ENCODE assay signal across 8 cellular contexts in genomic region chr1:28248273-28249012, GRCh38. TPM values are rescaled to one million over a fixed set of nuclear protein-coding genes. Genes with fewer than 3 reads are reported as not detected.
DNase-seq lines count a peak whose midpoint lies in the region; ATAC-seq and TF ChIP-seq lines count a peak whose summit lies in the region.

No MANE protein-coding gene starts in this region.

- peaks cover 38% of the 10 kb centered on the region for H3F3A ChIP-seq in DOHH2 (ENCODE audit: control insufficient read depth, insufficient read depth)

- TF ChIP-seq EP300 in esophagus muscularis mucosa (IDR thresholded peaks at IDR 0.05) = no peak

- no peak for TF ChIP-seq POLR2A in esophagus muscularis mucosa (IDR thresholded peaks at IDR 0.05; ENCODE audit: low read depth)

- H3K27ac ChIP-seq in DOHH2 (ENCODE audit: low read depth, low read length) = peak overlapping the region; percentile 98
- H3K27ac ChIP-seq in esophagus muscularis mucosa (replicated peaks in 1 of 4) = peak overlapping the region; percentile 83 to 91 (median 86)

- H3K27me3 ChIP-seq in DOHH2 (ENCODE audit: control insufficient read depth, low read length) (no peaks in the 10 kb centered on the region), esophagus muscularis mucosa (no peaks in the 10 kb centered on the region)

- H3K9me3 ChIP-seq in DOHH2 (ENCODE audit: control insufficient read depth, insufficient read depth, low read length) (no peaks in the 10 kb centered on the region), esophagus muscularis mucosa (no peaks in the 10 kb centered on the region)

- TF ChIP-seq CTCF in DOHH2 (IDR thresholded peaks at IDR 0.05; ENCODE audit: low read depth, low read length, poor library complexity, severe bottlenecking) = peak; percentile 98
- peak; percentile 94 to 96 (median 96) for TF ChIP-seq CTCF in esophagus muscularis mucosa (IDR thresholded peaks at IDR 0.05)

- H3K79me2 ChIP-seq in DOHH2 (ENCODE audit: control insufficient read depth, low read length) = peaks cover 14% of the 10 kb centered on the region

- DNase-seq in OCI-M2 (lab: John Stamatoyannopoulos, UW; ENCODE audit: unreplicated experiment) (peak; percentile 84), esophagus muscularis mucosa (ENCODE audit: extremely low spot score) (peak; percentile 96), myocyte (ENCODE audit: low read depth) (peak; percentile 86)
- peak; percentile 87 for DNase-seq in activated T-cell treated with anti-CD3 and anti-CD28 coated beads, Interleukin-2, amount 50 U/mL, for 24 hours
- DNase-seq in stimulated activated CD8-positive, alpha-beta memory T cell treated with anti-CD3 and anti-CD28 coated beads, Interleukin-7, amount 100 ng/mL, for 1 hour (ENCODE audit: low read depth in 2 of 2) = peak; percentile 57 to 69

- peaks cover 56% of the 10 kb centered on the region for H3K4me1 ChIP-seq in DOHH2 (ENCODE audit: control insufficient read depth, low read length)
- H3K4me1 ChIP-seq in esophagus muscularis mucosa = peaks cover 22 to 36% (median 29%) of the 10 kb centered on the region in 4 donors

- H3K36me3 ChIP-seq in DOHH2 (ENCODE audit: control insufficient read depth, low read length) = peaks cover 14% of the 10 kb centered on the region
- H3K36me3 ChIP-seq in esophagus muscularis mucosa = no peaks in the 10 kb centered on the region

- H3K4me1 Mint-ChIP-seq in IgD-negative memory B cell = peaks cover 36 to 40% (median 37%) of the 10 kb centered on the region in 3 donors
- peaks cover 51% of the 10 kb centered on the region for H3K4me1 Mint-ChIP-seq in activated T-cell treated with anti-CD3 and anti-CD28 coated beads, Interleukin-2, amount 50 U/mL, for 24 hours (ENCODE audit: low read depth)

- intact Hi-C loops in esophagus muscularis mucosa (cut with DNase I) = loop anchor here (5.0 kb wide), 1 partner anchor 79 kb away; the partner anchor contains the start of gene MED18

- 6% methylated on average over 12 of the region's 12 CpGs for WGBS in esophagus muscularis mucosa

- peak overlapping the region; percentile 95 for H3K4me2 ChIP-seq in DOHH2 (ENCODE audit: low read length)

- H3K36me3 Mint-ChIP-seq in IgD-negative memory B cell = peaks cover 2% of the 10 kb centered on the region
- no peaks in the 10 kb centered on the region for H3K36me3 Mint-ChIP-seq in activated T-cell treated with anti-CD3 and anti-CD28 coated beads, Interleukin-2, amount 50 U/mL, for 24 hours (ENCODE audit: low read depth)

- no peak for ATAC-seq in HG03175 (IDR thresholded peaks at IDR 0.05; ENCODE audit: unreplicated experiment)

- peak overlapping the region; percentile 57 to 95 (median 90) for H3K4me3 Mint-ChIP-seq in IgD-negative memory B cell
- H3K4me3 Mint-ChIP-seq in activated T-cell treated with anti-CD3 and anti-CD28 coated beads, Interleukin-2, amount 50 U/mL, for 24 hours = peak overlapping the region; percentile 85

- peak overlapping the region; percentile 89 to 98 (median 95) for H3K27ac Mint-ChIP-seq in IgD-negative memory B cell
- H3K27ac Mint-ChIP-seq in activated T-cell treated with anti-CD3 and anti-CD28 coated beads, Interleukin-2, amount 50 U/mL, for 24 hours = peak overlapping the region; percentile 96

- H3K9me3 Mint-ChIP-seq in IgD-negative memory B cell = no peaks in the 10 kb centered on the region
- no peaks in the 10 kb centered on the region for H3K9me3 Mint-ChIP-seq in activated T-cell treated with anti-CD3 and anti-CD28 coated beads, Interleukin-2, amount 50 U/mL, for 24 hours

- no peaks in the 10 kb centered on the region for H3K27me3 Mint-ChIP-seq in IgD-negative memory B cell
- H3K27me3 Mint-ChIP-seq in activated T-cell treated with anti-CD3 and anti-CD28 coated beads, Interleukin-2, amount 50 U/mL, for 24 hours = no peaks in the 10 kb centered on the region

- H4K20me1 ChIP-seq in DOHH2 (ENCODE audit: control insufficient read depth, insufficient read depth, low read depth, low read length) = no peaks in the 10 kb centered on the region

- H3K4me3 ChIP-seq in DOHH2 (ENCODE audit: low read length) (peak overlapping the region; percentile 73), esophagus muscularis mucosa (peak overlapping the region in 3 of 4 donors; percentile 25 to 29 (median 29))

- no peaks in the 10 kb centered on the region for H3K9me2 ChIP-seq in DOHH2 (replicated peaks; ENCODE audit: control insufficient read depth, low read length)

RNA-seq across cellular contexts. Expression of gene SESN2, which starts 10.9 kb away (rescaled TPM):
- polyA plus RNA-seq in IgD-negative memory B cell = 5.9 TPM
- total RNA-seq in esophagus muscularis mucosa (10 to 100 TPM in 3 of 4 donors, 1 to 10 TPM in 1; 7.5 to 16.4 (median 11.9) TPM), myocyte (18.0 and 18.5 TPM in 2 replicates)
- 33.2 TPM for polyA plus RNA-seq in myocyte (2012)

RNA-seq across cellular contexts. Expression of gene ATP5IF1, which starts 12.5 kb away (rescaled TPM):
- polyA plus RNA-seq in IgD-negative memory B cell = 446 TPM
- total RNA-seq in esophagus muscularis mucosa (100 to 1,000 TPM; 125 to 174 (median 126) TPM), myocyte (180 and 183 TPM in 2 replicates)
- 278 TPM for polyA plus RNA-seq in myocyte (2012)

RNA-seq across cellular contexts. Expression of gene DNAJC8, which starts 15.6 kb away (rescaled TPM):
- polyA plus RNA-seq in IgD-negative memory B cell = 134 TPM
- total RNA-seq in esophagus muscularis mucosa (10 to 100 TPM; 60.9 to 83.0 (median 73.0) TPM), myocyte (67.7 and 82.3 TPM in 2 replicates)
- 72.9 TPM for polyA plus RNA-seq in myocyte (2012)
